1 cellular context compared by ENCODE assay signal in the genomic region with DNA sequence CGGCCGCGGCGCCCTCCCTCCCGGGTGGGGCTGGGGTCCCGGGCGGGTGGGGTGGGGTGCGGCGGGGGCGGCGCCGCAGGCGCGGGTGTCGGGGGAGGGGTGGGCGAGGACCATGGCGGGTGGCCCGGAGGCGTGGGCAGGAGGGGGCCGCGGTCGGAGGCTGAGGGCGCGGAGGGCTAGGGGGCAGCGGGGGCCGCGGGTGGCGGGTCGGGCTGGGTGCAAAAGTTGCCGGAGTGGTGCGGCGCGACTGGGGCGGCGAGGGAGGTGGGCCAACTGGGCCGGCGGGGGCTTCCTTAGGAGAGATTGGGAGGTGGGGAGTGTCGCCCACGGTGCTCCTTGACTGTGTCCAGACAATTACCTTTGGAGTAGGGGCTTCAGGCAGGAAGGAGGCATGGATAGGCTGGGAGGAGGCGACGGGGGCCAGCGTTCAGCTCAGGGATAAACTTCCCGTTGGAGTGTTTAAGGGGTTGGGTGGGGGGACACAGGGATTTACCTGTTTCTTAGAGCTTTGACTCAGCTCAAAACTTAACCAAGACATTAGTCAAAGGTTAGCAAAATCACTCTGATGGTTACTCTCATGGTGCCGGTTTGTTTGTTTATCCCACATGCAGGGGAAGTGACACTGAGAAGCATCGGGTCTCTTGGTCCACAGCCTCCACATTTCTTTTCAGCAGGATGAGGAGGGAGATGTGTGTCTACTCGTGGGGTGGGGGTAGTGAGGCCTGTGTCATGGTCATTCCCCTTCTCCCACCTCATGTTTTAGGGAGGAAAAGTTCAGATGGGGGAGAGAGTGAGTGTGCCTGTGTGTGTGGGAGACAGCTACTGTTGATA.
A peak's percentile ranks its signal among the peaks of the same experiment; 100 is the strongest.
TF ChIP-seq lines count a peak whose summit lies in the region.

No MANE protein-coding gene starts in this region.

TF ChIP-seq in K562, 482 proteins besides CTCF, POLR2A, EP300 and RAD21 (continued from another document):
- TF ChIP-seq, protein P1, sequence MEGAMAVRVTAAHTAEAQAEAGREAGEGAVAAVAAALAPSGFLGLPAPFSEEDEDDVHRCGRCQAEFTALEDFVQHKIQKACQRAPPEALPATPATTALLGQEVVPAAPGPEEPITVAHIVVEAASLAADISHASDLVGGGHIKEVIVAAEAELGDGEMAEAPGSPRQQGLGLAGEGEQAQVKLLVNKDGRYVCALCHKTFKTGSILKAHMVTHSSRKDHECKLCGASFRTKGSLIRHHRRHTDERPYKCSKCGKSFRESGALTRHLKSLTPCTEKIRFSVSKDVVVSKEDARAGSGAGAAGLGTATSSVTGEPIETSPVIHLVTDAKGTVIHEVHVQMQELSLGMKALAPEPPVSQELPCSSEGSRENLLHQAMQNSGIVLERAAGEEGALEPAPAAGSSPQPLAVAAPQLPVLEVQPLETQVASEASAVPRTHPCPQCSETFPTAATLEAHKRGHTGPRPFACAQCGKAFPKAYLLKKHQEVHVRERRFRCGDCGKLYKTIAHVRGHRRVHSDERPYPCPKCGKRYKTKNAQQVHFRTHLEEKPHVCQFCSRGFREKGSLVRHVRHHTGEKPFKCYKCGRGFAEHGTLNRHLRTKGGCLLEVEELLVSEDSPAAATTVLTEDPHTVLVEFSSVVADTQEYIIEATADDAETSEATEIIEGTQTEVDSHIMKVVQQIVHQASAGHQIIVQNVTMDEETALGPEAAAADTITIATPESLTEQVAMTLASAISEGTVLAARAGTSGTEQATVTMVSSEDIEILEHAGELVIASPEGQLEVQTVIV (CRISPR knock-in tag; IDR thresholded peaks at IDR 0.05; ENCODE audit: borderline replicate concordance): no peak
- TF ChIP-seq MNT (conservative IDR thresholded peaks at IDR 0.05) (peak in 1 of 2 experiments; percentile 45; a peak in 3 of 4 replicates), DNMT1 (IDR thresholded peaks at IDR 0.05) (no peak), ZBTB7A (IDR thresholded peaks at IDR 0.05; ENCODE audit: borderline replicate concordance, control insufficient read depth, low read depth, low read length) (peak; percentile 64; the same call in 1 of the 2 replicates), JUND (IDR thresholded peaks at IDR 0.05; ENCODE audit: borderline replicate concordance, low read depth, low read length) (no peak), JUND (tag; IDR thresholded peaks at IDR 0.05; ENCODE audit: borderline replicate concordance, low read depth, low read length) (no peak), EGR1 (conservative IDR thresholded peaks at IDR 0.05) (0 out of 2 replicates have a peak, but pooled peaks have one; percentile 11), JUNB (CRISPR knock-in tag; conservative IDR thresholded peaks at IDR 0.05) (no peak), SAFB (IDR thresholded peaks at IDR 0.05; ENCODE audit: borderline replicate concordance, low read depth, low read length) (no peak), RCOR1 (IDR thresholded peaks at IDR 0.05; ENCODE audit: borderline replicate concordance in 1 of 2, low read depth in 2 of 2, low read length in 2 of 2) (peak in 1 of 2 experiments; percentile 13; a peak in 1 of 4 replicates), HNRNPK (IDR thresholded peaks at IDR 0.05; ENCODE audit: low read depth, low read length, poor library complexity, severe bottlenecking) (no peak), CXXC5 (CRISPR knock-in tag; IDR thresholded peaks at IDR 0.05) (no peak), SPI1 (IDR thresholded peaks at IDR 0.05; ENCODE audit: borderline replicate concordance, low read depth, low read length) (0 out of 2 replicates have a peak, but pooled peaks have one; percentile 37), NFXL1 (CRISPR knock-in tag; IDR thresholded peaks at IDR 0.05) (no peak), GTF2E2 (tag; IDR thresholded peaks at IDR 0.05) (0 out of 2 replicates have a peak, but pooled peaks have one; percentile 8), TBP (optimal IDR thresholded peaks at IDR 0.05; ENCODE audit: low read depth, low read length) (peak; percentile 12), FOXA3 (CRISPR knock-in tag; conservative IDR thresholded peaks at IDR 0.05 in 1 of 2, IDR thresholded peaks at IDR 0.05 in 1 of 2) (no peak), HES1 (IDR thresholded peaks at IDR 0.05; ENCODE audit: low read depth) (no peak), SRSF9 (IDR thresholded peaks at IDR 0.05; ENCODE audit: borderline replicate concordance, low read depth, low read length) (no peak), E2F1 (CRISPR knock-in tag; IDR thresholded peaks at IDR 0.05) (no peak), RNF219 (CRISPR knock-in tag; IDR thresholded peaks at IDR 0.05) (no peak), TBL1XR1 (IDR thresholded peaks at IDR 0.05; ENCODE audit: low read length in 2 of 2) (no peak)
- TF ChIP-seq, protein P2, sequence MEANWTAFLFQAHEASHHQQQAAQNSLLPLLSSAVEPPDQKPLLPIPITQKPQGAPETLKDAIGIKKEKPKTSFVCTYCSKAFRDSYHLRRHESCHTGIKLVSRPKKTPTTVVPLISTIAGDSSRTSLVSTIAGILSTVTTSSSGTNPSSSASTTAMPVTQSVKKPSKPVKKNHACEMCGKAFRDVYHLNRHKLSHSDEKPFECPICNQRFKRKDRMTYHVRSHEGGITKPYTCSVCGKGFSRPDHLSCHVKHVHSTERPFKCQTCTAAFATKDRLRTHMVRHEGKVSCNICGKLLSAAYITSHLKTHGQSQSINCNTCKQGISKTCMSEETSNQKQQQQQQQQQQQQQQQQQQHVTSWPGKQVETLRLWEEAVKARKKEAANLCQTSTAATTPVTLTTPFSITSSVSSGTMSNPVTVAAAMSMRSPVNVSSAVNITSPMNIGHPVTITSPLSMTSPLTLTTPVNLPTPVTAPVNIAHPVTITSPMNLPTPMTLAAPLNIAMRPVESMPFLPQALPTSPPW (CRISPR knock-in tag; IDR thresholded peaks at IDR 0.05): peak; percentile 31; the same call in 1 of the 2 replicates
- TF ChIP-seq, protein P3, sequence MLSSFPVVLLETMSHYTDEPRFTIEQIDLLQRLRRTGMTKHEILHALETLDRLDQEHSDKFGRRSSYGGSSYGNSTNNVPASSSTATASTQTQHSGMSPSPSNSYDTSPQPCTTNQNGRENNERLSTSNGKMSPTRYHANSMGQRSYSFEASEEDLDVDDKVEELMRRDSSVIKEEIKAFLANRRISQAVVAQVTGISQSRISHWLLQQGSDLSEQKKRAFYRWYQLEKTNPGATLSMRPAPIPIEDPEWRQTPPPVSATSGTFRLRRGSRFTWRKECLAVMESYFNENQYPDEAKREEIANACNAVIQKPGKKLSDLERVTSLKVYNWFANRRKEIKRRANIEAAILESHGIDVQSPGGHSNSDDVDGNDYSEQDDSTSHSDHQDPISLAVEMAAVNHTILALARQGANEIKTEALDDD (IDR thresholded peaks at IDR 0.05): peak; percentile 80
